ENCODE assay signal across 8 cellular contexts in genomic region chr1:169550294-169550693, GRCh38. TPM values are rescaled to one million over a fixed set of nuclear protein-coding genes. Genes with fewer than 3 reads are reported as not detected.
DNase-seq lines count a peak whose midpoint lies in the region; ATAC-seq, FAIRE-seq and TF ChIP-seq lines count a peak whose summit lies in the region.

No MANE protein-coding gene starts in this region.

- H3K27me3 Mint-ChIP-seq in CD4-positive, alpha-beta memory T cell: no peaks in the 10 kb centered on the region

- no peak for ATAC-seq in GM19397 (IDR thresholded peaks at IDR 0.05; ENCODE audit: unreplicated experiment)
- no peak for ATAC-seq in HG02763 (IDR thresholded peaks at IDR 0.05; ENCODE audit: unreplicated experiment)

- H3K4me3 Mint-ChIP-seq in CD4-positive, alpha-beta memory T cell: no peak overlapping the region

- peaks cover 0 to 1% (median 0%) of the 10 kb centered on the region in 8 donors for H3K9me3 Mint-ChIP-seq in CD4-positive, alpha-beta memory T cell

- DNase-seq in CD4-positive, alpha-beta memory T cell: peak in 4 of 5 donors; percentile 41 to 55 (median 53)
- no peak for DNase-seq in GM19239 (ENCODE audit: insufficient read length, low spot score)
- peak; percentile 53 for DNase-seq in NCI-H146 treated with DMSO at 0.1 percent for 48 hours (lab: John Stamatoyannopoulos, UW; ENCODE audit: unreplicated experiment)
- peak; percentile 4 for DNase-seq in hepatic stellate cell (ENCODE audit: low spot score)
- no peak for DNase-seq in spleen

- peaks cover 0 to 2% (median under 1%) of the 10 kb centered on the region in 4 donors for H3K4me1 Mint-ChIP-seq in CD4-positive, alpha-beta memory T cell

- no peak overlapping the region for H3K27ac ChIP-seq in CD4-positive, alpha-beta memory T cell (ENCODE audit: low read depth, low read length)
- H3K27ac ChIP-seq in VCaP: no peak overlapping the region
- no peak overlapping the region for H3K27ac ChIP-seq in spleen

- FAIRE-seq in GM19239 (lab: Jason Lieb, UNC): peak; percentile 92

- CTCF ChIA-PET in CD4-positive, alpha-beta memory T cell (lab: Charles Lee; ENCODE audit: partially characterized antibody): interaction anchor here (0.7 to 8.5 kb wide), 14 partner anchors 8 to 259 kb away, joined by 3 to 110 read pairs (median 7); partner anchors contain the start of gene F5

- H3K4me3 ChIP-seq in CD4-positive, alpha-beta memory T cell (ENCODE audit: low read length in 2 of 2): no peak overlapping the region
- H3K4me3 ChIP-seq in spleen: no peak overlapping the region

- TF ChIP-seq POLR2A in spleen (IDR thresholded peaks at IDR 0.05): no peak

- no peaks in the 10 kb centered on the region for H3K36me3 ChIP-seq in CD4-positive, alpha-beta memory T cell (ENCODE audit: insufficient read depth, low read length)
- H3K36me3 ChIP-seq in spleen: peaks cover 0 to 47% (median 0%) of the 10 kb centered on the region in 6 donors

- H3K9me3 ChIP-seq in CD4-positive, alpha-beta memory T cell (ENCODE audit: control insufficient read depth in 1 of 2, low read length in 2 of 2): no peaks in the 10 kb centered on the region
- no peaks in the 10 kb centered on the region for H3K9me3 ChIP-seq in spleen

- no peaks in the 10 kb centered on the region for H3K36me3 Mint-ChIP-seq in CD4-positive, alpha-beta memory T cell

- H3K27me3 ChIP-seq in CD4-positive, alpha-beta memory T cell (ENCODE audit: insufficient read depth, low read length): no peaks in the 10 kb centered on the region
- H3K27me3 ChIP-seq in spleen (replicated peaks in 1 of 7): no peaks in the 10 kb centered on the region

- 32 to 37% (median 35%) methylated on average over 4 of the region's 4 CpGs for WGBS in spleen, 5 donors

- POLR2A ChIA-PET in CD4-positive, alpha-beta memory T cell (lab: Charles Lee; ENCODE audit: partially characterized antibody): interaction anchor here (1.3 to 2.8 kb wide), 2 partner anchors 151 to 162 kb away, joined by 3 to 12 read pairs; no protein-coding TSS in a partner anchor

- H3K4me1 ChIP-seq in CD4-positive, alpha-beta memory T cell (ENCODE audit: insufficient read depth, low read length): no peaks in the 10 kb centered on the region
- no peaks in the 10 kb centered on the region for H3K4me1 ChIP-seq in spleen

- TF ChIP-seq CTCF in VCaP (conservative IDR thresholded peaks at IDR 0.05) (peak; percentile 63), spleen (IDR thresholded peaks at IDR 0.05 in 8 of 11, conservative IDR thresholded peaks at IDR 0.05 in 3 of 11) (peak in 8 of 11 experiments; percentile 19 to 54 (median 38))

- intact Hi-C loops in CD4-positive, alpha-beta memory T cell (cut with micrococcal nuclease): loop anchor here (1.0 to 5.0 kb wide), 5 partner anchors 37 to 312 kb away; partner anchors contain the start of gene F5
- intact Hi-C loops in spleen (cut with DNase I; ENCODE audit: low total_unique reads): no loop called here

- peak overlapping the region in 1 of 7 donors; percentile 23 for H3K27ac Mint-ChIP-seq in CD4-positive, alpha-beta memory T cell

RNA-seq across cellular contexts. Expression of gene F5, which starts 36.0 kb away (rescaled TPM):
- total RNA-seq in CD4-positive, alpha-beta memory T cell: 1 to 10 TPM; 4.9 to 6.1 TPM
- 1 to 10 TPM; 1.4 to 3.3 TPM for polyA plus RNA-seq in CD4-positive, alpha-beta memory T cell
- total RNA-seq in spleen: 10 to 100 TPM in 2 of 7 donors, 1 to 10 TPM in 5; 5.1 to 34.5 (median 7.7) TPM
- polyA plus RNA-seq in spleen: 1 to 10 TPM; 1.7 to 2.3 (median 2.3) TPM

Comparison
In these comparisons a context has a peak if more than half of its experiments do, and no peak if none do; other contexts are left out.
1. DNase-seq: peak in CD4-positive, alpha-beta memory T cell (4 of 5), NCI-H146 treated with DMSO at 0.1 percent for 48 hours (single experiment) and hepatic stellate cell (single experiment); none in GM19239 (single experiment) and spleen (single experiment).